1 cellular context compared by ENCODE assay signal in genomic region chr3:10580426-10580825, GRCh38.
TF ChIP-seq lines count a peak whose summit lies in the region.

No MANE protein-coding gene starts in this region.

TF ChIP-seq in K562, 482 proteins besides CTCF, POLR2A, EP300 and RAD21 (continued from another document):
- TF ChIP-seq, protein P1, sequence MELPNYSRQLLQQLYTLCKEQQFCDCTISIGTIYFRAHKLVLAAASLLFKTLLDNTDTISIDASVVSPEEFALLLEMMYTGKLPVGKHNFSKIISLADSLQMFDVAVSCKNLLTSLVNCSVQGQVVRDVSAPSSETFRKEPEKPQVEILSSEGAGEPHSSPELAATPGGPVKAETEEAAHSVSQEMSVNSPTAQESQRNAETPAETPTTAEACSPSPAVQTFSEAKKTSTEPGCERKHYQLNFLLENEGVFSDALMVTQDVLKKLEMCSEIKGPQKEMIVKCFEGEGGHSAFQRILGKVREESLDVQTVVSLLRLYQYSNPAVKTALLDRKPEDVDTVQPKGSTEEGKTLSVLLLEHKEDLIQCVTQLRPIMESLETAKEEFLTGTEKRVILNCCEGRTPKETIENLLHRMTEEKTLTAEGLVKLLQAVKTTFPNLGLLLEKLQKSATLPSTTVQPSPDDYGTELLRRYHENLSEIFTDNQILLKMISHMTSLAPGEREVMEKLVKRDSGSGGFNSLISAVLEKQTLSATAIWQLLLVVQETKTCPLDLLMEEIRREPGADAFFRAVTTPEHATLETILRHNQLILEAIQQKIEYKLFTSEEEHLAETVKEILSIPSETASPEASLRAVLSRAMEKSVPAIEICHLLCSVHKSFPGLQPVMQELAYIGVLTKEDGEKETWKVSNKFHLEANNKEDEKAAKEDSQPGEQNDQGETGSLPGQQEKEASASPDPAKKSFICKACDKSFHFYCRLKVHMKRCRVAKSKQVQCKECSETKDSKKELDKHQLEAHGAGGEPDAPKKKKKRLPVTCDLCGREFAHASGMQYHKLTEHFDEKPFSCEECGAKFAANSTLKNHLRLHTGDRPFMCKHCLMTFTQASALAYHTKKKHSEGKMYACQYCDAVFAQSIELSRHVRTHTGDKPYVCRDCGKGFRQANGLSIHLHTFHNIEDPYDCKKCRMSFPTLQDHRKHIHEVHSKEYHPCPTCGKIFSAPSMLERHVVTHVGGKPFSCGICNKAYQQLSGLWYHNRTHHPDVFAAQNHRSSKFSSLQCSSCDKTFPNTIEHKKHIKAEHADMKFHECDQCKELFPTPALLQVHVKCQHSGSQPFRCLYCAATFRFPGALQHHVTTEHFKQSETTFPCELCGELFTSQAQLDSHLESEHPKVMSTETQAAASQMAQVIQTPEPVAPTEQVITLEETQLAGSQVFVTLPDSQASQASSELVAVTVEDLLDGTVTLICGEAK (IDR thresholded peaks at IDR 0.05), result 0 out of 2 replicates have a peak, but pooled peaks have one; percentile 56
- TF ChIP-seq, protein P1 (CRISPR knock-in tag; IDR thresholded peaks at IDR 0.05), result no peak
- no peak for TF ChIP-seq CHD2 (IDR thresholded peaks at IDR 0.05; ENCODE audit: low read depth, low read length)
